In genomic region chr5:59275537-59276276, GRCh38 we compare ENCODE assay signal across 8 cellular contexts.
DNase-seq lines count a peak whose midpoint lies in the region; ATAC-seq and TF ChIP-seq lines count a peak whose summit lies in the region.

No MANE protein-coding gene starts in this region.

- H3K4me1 ChIP-seq in Caco-2 (no peaks in the 10 kb centered on the region), thoracic aorta (ENCODE audit: control insufficient read depth in 1 of 2, low read depth in 2 of 2) (peaks cover 0 to 5% of the 10 kb centered on the region in 2 donors)

- H3K4me1 Mint-ChIP-seq in Caco-2 (ENCODE audit: low read depth, unreplicated experiment): no peaks in the 10 kb centered on the region
- peaks cover 37% of the 10 kb centered on the region for H3K4me1 Mint-ChIP-seq in endothelial cell (ENCODE audit: unreplicated experiment)
- peaks cover 10% of the 10 kb centered on the region for H3K4me1 Mint-ChIP-seq in memory B cell

- no peaks in the 10 kb centered on the region for H3K9me3 ChIP-seq in Caco-2
- H3K9me3 ChIP-seq in thoracic aorta: no peaks in the 10 kb centered on the region

- intact Hi-C loops in Caco-2 (cut with micrococcal nuclease; ENCODE audit: unreplicated experiment): no loop called here

- H3K27me3 ChIP-seq in Caco-2 (replicated peaks; ENCODE audit: control insufficient read depth, insufficient read depth, low read length): no peaks in the 10 kb centered on the region
- no peaks in the 10 kb centered on the region for H3K27me3 ChIP-seq in thoracic aorta (replicated peaks; ENCODE audit: insufficient read depth)

- TF ChIP-seq CTCF in Caco-2 (IDR thresholded peaks at IDR 0.05; ENCODE audit: insufficient read depth in 1 of 2, low read depth in 1 of 2, low read length in 1 of 2, severe bottlenecking in 1 of 2, unreplicated experiment in 1 of 2) (no peak), endothelial cell (IDR thresholded peaks at IDR 0.05; ENCODE audit: unreplicated experiment) (no peak), thoracic aorta (IDR thresholded peaks at IDR 0.05) (no peak)

- H3K27ac Mint-ChIP-seq in Caco-2 (ENCODE audit: unreplicated experiment): peak overlapping the region; percentile 10
- H3K27ac Mint-ChIP-seq in endothelial cell (ENCODE audit: unreplicated experiment): peak overlapping the region; percentile 96
- peak overlapping the region; percentile 48 for H3K27ac Mint-ChIP-seq in memory B cell

- peak overlapping the region in 1 of 2 donors; percentile 37 for H3K27ac ChIP-seq in thoracic aorta

- H3K27me3 Mint-ChIP-seq in Caco-2 (ENCODE audit: insufficient read depth, unreplicated experiment): no peaks in the 10 kb centered on the region
- peaks cover 5% of the 10 kb centered on the region for H3K27me3 Mint-ChIP-seq in endothelial cell (ENCODE audit: unreplicated experiment)
- H3K27me3 Mint-ChIP-seq in memory B cell: peaks cover 2% of the 10 kb centered on the region

- H3K36me3 ChIP-seq in Caco-2 (ENCODE audit: control insufficient read depth, insufficient read depth, low read length) (no peaks in the 10 kb centered on the region), thoracic aorta (no peaks in the 10 kb centered on the region)

- TSS peak; percentile 47 for BruUV-seq in Caco-2 (replicated peaks; lab: Mats Ljungman, UMichigan)

- DNase-seq in Caco-2: no peak
- DNase-seq in NCI-H69 (lab: John Stamatoyannopoulos, UW): peak; percentile 60
- peak; percentile 33 for DNase-seq in endothelial cell (ENCODE audit: low spot score)
- no peak for DNase-seq in memory B cell (ENCODE audit: low spot score in 2 of 2)
- DNase-seq in thoracic aorta (ENCODE audit: low spot score): no peak
- DNase-seq in NK-92 (lab: John Stamatoyannopoulos, UW; ENCODE audit: unreplicated experiment): no peak

- H3K4me3 Mint-ChIP-seq in Caco-2 (ENCODE audit: unreplicated experiment): peak overlapping the region; percentile 73
- H3K4me3 Mint-ChIP-seq in endothelial cell (ENCODE audit: unreplicated experiment): peak overlapping the region; percentile 91
- peak overlapping the region; percentile 68 for H3K4me3 Mint-ChIP-seq in memory B cell

- H3K36me3 Mint-ChIP-seq in Caco-2 (ENCODE audit: insufficient read depth, unreplicated experiment) (no peaks in the 10 kb centered on the region), endothelial cell (ENCODE audit: low read depth, unreplicated experiment) (no peaks in the 10 kb centered on the region), memory B cell (no peaks in the 10 kb centered on the region)

- POLR2A ChIA-PET in Caco-2 (lab: Charles Lee): no interaction called here

- H3K9me3 Mint-ChIP-seq in Caco-2 (ENCODE audit: unreplicated experiment) (no peaks in the 10 kb centered on the region), endothelial cell (ENCODE audit: unreplicated experiment) (no peaks in the 10 kb centered on the region), memory B cell (no peaks in the 10 kb centered on the region)

- H3K4me3 ChIP-seq in Caco-2 (ENCODE audit: low read depth, low read length): peak overlapping the region; percentile 25
- peak overlapping the region; percentile 75 for H3K4me3 ChIP-seq in thoracic aorta

- ATAC-seq in memory B cell (ENCODE audit: low read depth): peak; percentile 57
- ATAC-seq in thoracic aorta (ENCODE audit: insufficient number of reproducible peaks, low FRiP score, low read depth): peak; percentile 40
- ATAC-seq in HG03342 (IDR thresholded peaks at IDR 0.05; ENCODE audit: unreplicated experiment): no peak
- no peak for ATAC-seq in GM21529 (IDR thresholded peaks at IDR 0.05; ENCODE audit: unreplicated experiment)

- CTCF ChIA-PET in Caco-2 (lab: Charles Lee): no interaction called here

Comparison
In these comparisons a context has a peak if more than half of its experiments do, and no peak if none do; other contexts are left out.
1. DNase-seq: peak in NCI-H69 (single experiment) and endothelial cell (single experiment); none in Caco-2 (0 of 2), memory B cell (0 of 2), thoracic aorta (single experiment) and NK-92 (single experiment).
2. H3K27ac Mint-ChIP-seq: peak in every context shown above with its lines; median percentile 96 in endothelial cell; 48 in memory B cell; 10 in Caco-2.
3. ATAC-seq: peak in memory B cell (single experiment) and thoracic aorta (single experiment); none in HG03342 (single experiment) and GM21529 (single experiment).
4. Peak in every context shown above with its lines, with median percentiles within 50 percentile points of each other: H3K4me3 Mint-ChIP-seq.